12 cellular contexts compared by ENCODE assay signal in genomic region chr11:75754933-75755332, GRCh38. TPM values are rescaled to one million over a fixed set of nuclear protein-coding genes. Genes with fewer than 3 reads are reported as not detected.
"Had no signal": no experiment of that assay in that cellular context is flagged by ENCODE, and none has a peak within 500 bp of the region (broad histone marks: within the 10 kb centered on the region; RNA-seq: fewer than 3 reads in every experiment).

No MANE protein-coding gene starts in this region.

RNA-seq across cellular contexts. Expression of gene MOGAT2, which starts 37.3 kb away (rescaled TPM):
- total RNA-seq: dermis microvascular lymphatic vessel endothelial cell, endodermal cell, esophagus squamous epithelium, glomerular endothelial cell, kidney epithelial cell, left ventricle myocardium inferior, lower lobe of right lung, lung microvascular endothelial cell, mesothelial cell of epicardium, myocyte had no signal
- polyA plus RNA-seq: heart right ventricle, keratinocyte had no signal
